9 cellular contexts compared by ENCODE assay signal in genomic region chr22:41915035-41915782, GRCh38. TPM values are rescaled to one million over a fixed set of nuclear protein-coding genes. Genes with fewer than 3 reads are reported as not detected.
DNase-seq lines count a peak whose midpoint lies in the region; ATAC-seq and TF ChIP-seq lines count a peak whose summit lies in the region.
"Had no signal": no experiment of that assay in that cellular context is flagged by ENCODE, and none has a peak within 500 bp of the region (broad histone marks: within the 10 kb centered on the region; RNA-seq: fewer than 3 reads in every experiment).

Gene SHISA8, minus strand, starts transcription at chr22:41915074. Its CDS starts 407 bp downstream, at chr22:41914667.

- H3K27ac ChIP-seq in heart left ventricle (no peak within 1 kb of the TSS), thyroid gland (no peak within 1 kb of the TSS)
- H3K27ac ChIP-seq: uterus had no signal

- H3K9me3 Mint-ChIP-seq in natural killer cell: no peaks in the 10 kb centered on the region

- TF ChIP-seq CTCF in heart left ventricle (IDR thresholded peaks at IDR 0.05) (no peak), natural killer cell (IDR thresholded peaks at IDR 0.05) (no peak), thyroid gland (IDR thresholded peaks at IDR 0.05) (no peak)

- DNase-seq in heart left ventricle: peak in 2 of 5 donors; percentile 52 to 53
- DNase-seq in Right ventricle myocardium inferior (ENCODE audit: missing footprints): no peak
- DNase-seq in activated CD4-positive, alpha-beta T cell treated with anti-CD3 and anti-CD28 coated beads for 4 hours: peak; percentile 66 to 67
- DNase-seq in dermis microvascular lymphatic vessel endothelial cell (ENCODE audit: low read depth in 2 of 2): peak; percentile 7 to 60
- DNase-seq in natural killer cell: peak; percentile 38
- DNase-seq in thyroid gland: peak; percentile 28 to 35
- DNase-seq in NAMALWA (ENCODE audit: low spot score): no peak

- H3K36me3 ChIP-seq in heart left ventricle: no peaks in the 10 kb centered on the region
- H3K36me3 ChIP-seq in thyroid gland: no peaks in the 10 kb centered on the region
- H3K36me3 ChIP-seq: uterus had no signal

- peak within 1 kb of the TSS; percentile 18 to 50 (median 38) for H3K4me3 ChIP-seq in heart left ventricle
- H3K4me3 ChIP-seq in thyroid gland (replicated peaks in 1 of 3): peak within 1 kb of the TSS in 1 of 3 donors; percentile 26

- intact Hi-C loops in heart left ventricle (cut with DNase I): no loop called here
- intact Hi-C loops in Right ventricle myocardium inferior (cut with DNase I): loop anchor here (5.0 kb wide), 1 partner anchor 78 kb away; no protein-coding TSS in a partner anchor
- intact Hi-C loops in natural killer cell (cut with micrococcal nuclease): no loop called here
- intact Hi-C loops in thyroid gland (cut with DNase I): no loop called here

- TF ChIP-seq POLR2A in heart left ventricle (IDR thresholded peaks at IDR 0.05) (no peak), thyroid gland (IDR thresholded peaks at IDR 0.05) (no peak)

- H3K4me1 ChIP-seq in heart left ventricle (peaks cover 0 to 58% (median 32%) of the 10 kb centered on the region in 12 donors), thyroid gland (peaks cover 18 to 42% of the 10 kb centered on the region in 2 donors)

- H3K27me3 Mint-ChIP-seq in natural killer cell (ENCODE audit: low read depth in 2 of 2): peaks cover 24 to 34% of the 10 kb centered on the region in 2 donors

- ATAC-seq in heart left ventricle (peak in 2 of 4 donors; percentile 9 to 48), Right ventricle myocardium inferior (no peak), natural killer cell (peak; percentile 63 to 69 (median 69)), GM18868 (IDR thresholded peaks at IDR 0.05; ENCODE audit: unreplicated experiment) (no peak)

- H3K4me3 Mint-ChIP-seq in natural killer cell: peak within 1 kb of the TSS; percentile 37

- H3K27ac Mint-ChIP-seq in natural killer cell: peak within 1 kb of the TSS in 1 of 2 donors; percentile 14

- H3K9me3 ChIP-seq in heart left ventricle (no peaks in the 10 kb centered on the region), thyroid gland (no peaks in the 10 kb centered on the region)
- H3K9me3 ChIP-seq: uterus had no signal

- H3K27me3 ChIP-seq in heart left ventricle (peaks cover 29 to 85% (median 55%) of the 10 kb centered on the region in 9 donors), thyroid gland (peaks cover 36% of the 10 kb centered on the region)

- peaks cover 0 to 27% of the 10 kb centered on the region in 2 donors for H3K4me1 Mint-ChIP-seq in natural killer cell

- 7 to 12% (median 10%) methylated on average over 11 to 62 of the region's 62 CpGs for WGBS in heart left ventricle, 4 donors
- 0 to 14% methylated on average over 5 to 20 of the region's 62 CpGs for WGBS in thyroid gland, 2 donors

- no peaks in the 10 kb centered on the region for H3K36me3 Mint-ChIP-seq in natural killer cell

RNA-seq across cellular contexts. Expression of gene SHISA8, which starts in this region (rescaled TPM):
- total RNA-seq in heart left ventricle (1 to 10 TPM in 4 of 9 donors, under 1 TPM in 5; 0.48 to 4.4 (median 1.00) TPM), Right ventricle myocardium inferior (6.8 TPM), dermis microvascular lymphatic vessel endothelial cell (not detected in 2 replicates), natural killer cell (under 1 TPM in 1 of 3 donors, not detected in 2; 0.24 TPM), thyroid gland (not detected)
- polyA plus RNA-seq in heart left ventricle: 1 to 10 TPM in 1 of 2 donors, not detected in 1; 1.7 TPM

Comparison
In these comparisons a context has a peak if more than half of its experiments do, and no peak if none do; other contexts are left out.
1. Peak in DNase-seq in dermis microvascular lymphatic vessel endothelial cell; RNA of the gene not detected or under 1 TPM.
2. Peak in DNase-seq and ATAC-seq in natural killer cell; RNA of the gene not detected or under 1 TPM.
3. Peak in DNase-seq in thyroid gland; RNA of the gene not detected or under 1 TPM.
4. DNase-seq: peak in activated CD4-positive, alpha-beta T cell treated with anti-CD3 and anti-CD28 coated beads for 4 hours (2 of 2); none in Right ventricle myocardium inferior (single experiment) and NAMALWA (single experiment).